ENCODE assay signal across 8 cellular contexts in the genomic region with DNA sequence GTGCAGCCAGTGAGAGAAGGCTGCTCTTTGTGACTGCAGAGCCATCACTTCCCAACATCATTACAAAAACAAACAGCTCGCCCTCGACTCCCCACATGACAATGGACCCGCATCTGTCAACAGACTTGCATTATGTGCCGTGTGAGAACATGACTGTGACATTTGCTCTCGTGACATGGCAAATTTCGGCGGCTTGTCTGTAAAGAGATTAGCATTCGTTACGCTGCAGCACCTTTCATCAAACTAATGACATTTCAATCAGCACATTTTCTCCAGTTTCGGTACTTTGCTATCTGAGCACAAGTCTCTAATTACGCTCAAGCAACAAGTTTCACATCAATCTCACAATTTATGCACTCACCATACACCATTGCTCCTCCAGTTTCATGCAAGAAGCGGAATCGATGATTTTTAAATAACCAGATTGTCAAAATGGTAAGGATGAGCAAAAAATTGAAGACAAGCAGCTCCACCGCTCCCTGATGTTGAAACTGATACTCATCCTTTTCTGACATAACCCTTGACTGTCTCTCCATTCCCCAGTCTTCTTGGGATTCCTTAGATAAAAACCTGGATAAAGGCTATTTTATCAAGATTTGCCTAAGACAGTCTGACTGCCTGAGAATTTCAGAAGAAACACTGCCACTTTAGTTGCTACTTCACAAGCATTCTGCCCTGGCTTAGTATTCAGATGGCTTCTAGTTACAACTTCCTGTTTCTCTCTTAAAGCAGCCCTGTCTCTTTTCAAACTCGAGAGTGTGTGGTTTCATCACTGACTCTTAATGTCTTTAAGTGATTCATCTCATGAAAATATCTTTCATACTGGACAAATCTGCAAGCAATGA. TPM values are rescaled to one million over a fixed set of nuclear protein-coding genes. Genes with fewer than 3 reads are reported as not detected.
DNase-seq lines count a peak whose midpoint lies in the region; ATAC-seq, FAIRE-seq and TF ChIP-seq lines count a peak whose summit lies in the region.

TSS of gene SLC9A9 (minus strand) at position 682 of the 845 bp plus-strand sequence. CDS start at position 536, 146 bp downstream.

- H3K4me1 ChIP-seq in OCI-LY1 (ENCODE audit: insufficient read depth, low read length, severe bottlenecking) = peaks cover 20% of the 10 kb centered on the region

- H3K4me1 Mint-ChIP-seq in activated naive CD4-positive, alpha-beta T cell treated with anti-CD3 and anti-CD28 coated beads, Interleukin-2, amount 10 ng/mL, durations not matched to agents 7 days and 5 days = peaks cover 54% of the 10 kb centered on the region
- H3K4me1 Mint-ChIP-seq in neural crest cell = peaks cover 19% of the 10 kb centered on the region

- H3K4me3 Mint-ChIP-seq in activated naive CD4-positive, alpha-beta T cell treated with anti-CD3 and anti-CD28 coated beads, Interleukin-2, amount 10 ng/mL, durations not matched to agents 7 days and 5 days = peak within 1 kb of the TSS; percentile 89
- H3K4me3 Mint-ChIP-seq in neural crest cell = peak within 1 kb of the TSS; percentile 78

- H2AFZ ChIP-seq in OCI-LY1 (ENCODE audit: low read length) = peak within 1 kb of the TSS; percentile 94

- H3K27me3 Mint-ChIP-seq in activated naive CD4-positive, alpha-beta T cell treated with anti-CD3 and anti-CD28 coated beads, Interleukin-2, amount 10 ng/mL, durations not matched to agents 7 days and 5 days = no peaks in the 10 kb centered on the region
- peaks cover 11% of the 10 kb centered on the region for H3K27me3 Mint-ChIP-seq in neural crest cell (ENCODE audit: low read depth)

- peak; percentile 95 for ATAC-seq in HG03175 (IDR thresholded peaks at IDR 0.05; ENCODE audit: unreplicated experiment)

- peak within 1 kb of the TSS; percentile 92 for H3K4me2 ChIP-seq in OCI-LY1 (ENCODE audit: low read length)

- CTCF ChIA-PET in activated naive CD4-positive, alpha-beta T cell treated with anti-CD3 and anti-CD28 coated beads, Interleukin-2, amount 10 ng/mL, durations not matched to agents 7 days and 5 days (lab: Charles Lee) = no interaction called here

- H3K36me3 ChIP-seq in OCI-LY1 (ENCODE audit: insufficient read depth, low read length) = no peaks in the 10 kb centered on the region

- H3K4me3 ChIP-seq in OCI-LY1 (ENCODE audit: low read depth, low read length, poor library complexity, severe bottlenecking) = peak within 1 kb of the TSS; percentile 71

- H3K9ac ChIP-seq in OCI-LY1 (ENCODE audit: low read length) = peak within 1 kb of the TSS; percentile 68

- no peaks in the 10 kb centered on the region for H3K9me3 Mint-ChIP-seq in activated naive CD4-positive, alpha-beta T cell treated with anti-CD3 and anti-CD28 coated beads, Interleukin-2, amount 10 ng/mL, durations not matched to agents 7 days and 5 days
- H3K9me3 Mint-ChIP-seq in neural crest cell = no peaks in the 10 kb centered on the region

- no peaks in the 10 kb centered on the region for H4K20me1 ChIP-seq in OCI-LY1 (ENCODE audit: insufficient read depth, low read length)

- no peaks in the 10 kb centered on the region for H3K79me2 ChIP-seq in OCI-LY1 (ENCODE audit: insufficient read depth, low read length)

- H3K36me3 Mint-ChIP-seq in activated naive CD4-positive, alpha-beta T cell treated with anti-CD3 and anti-CD28 coated beads, Interleukin-2, amount 10 ng/mL, durations not matched to agents 7 days and 5 days = peaks cover 3% of the 10 kb centered on the region
- H3K36me3 Mint-ChIP-seq in neural crest cell (ENCODE audit: low read depth) = no peaks in the 10 kb centered on the region

- H3K27ac ChIP-seq in OCI-LY1 (ENCODE audit: low read depth, low read length, poor library complexity, severe bottlenecking) = no peak within 1 kb of the TSS

- DNase-seq in COLO668 (lab: John Stamatoyannopoulos, UW; ENCODE audit: unreplicated experiment) (peak; percentile 36), GM19238 (ENCODE audit: insufficient read length, low spot score) (peak; percentile 23), frontal cortex (ENCODE audit: low spot score in 2 of 2) (peak; percentile 15 to 16), neural crest cell (ENCODE audit: low read depth, low spot score) (peak; percentile 8), NCI-H1694 treated with DMSO at 0.1 percent for 48 hours (lab: John Stamatoyannopoulos, UW) (no peak)
- DNase-seq in activated naive CD4-positive, alpha-beta T cell treated with anti-CD3 and anti-CD28 coated beads, Interleukin-2, amount 10 ng/mL, durations not matched to agents 7 days and 5 days = peak; percentile 53

- H3K27me3 ChIP-seq in OCI-LY1 (ENCODE audit: insufficient read depth, low read length) = no peaks in the 10 kb centered on the region

- H3F3A ChIP-seq in OCI-LY1 (ENCODE audit: insufficient read depth, low read length) = no peaks in the 10 kb centered on the region

- no peaks in the 10 kb centered on the region for H3K9me2 ChIP-seq in OCI-LY1 (ENCODE audit: low read depth, low read length)

- H3K9me3 ChIP-seq in OCI-LY1 (ENCODE audit: low read length) = no peaks in the 10 kb centered on the region

- no peak for FAIRE-seq in frontal cortex (lab: Jason Lieb, UNC)

- no peak for TF ChIP-seq CTCF in OCI-LY1 (IDR thresholded peaks at IDR 0.05; ENCODE audit: low read length)
- TF ChIP-seq CTCF in neural crest cell (conservative IDR thresholded peaks at IDR 0.05) = no peak

- H3K27ac Mint-ChIP-seq in activated naive CD4-positive, alpha-beta T cell treated with anti-CD3 and anti-CD28 coated beads, Interleukin-2, amount 10 ng/mL, durations not matched to agents 7 days and 5 days = peak within 1 kb of the TSS; percentile 93
- peak within 1 kb of the TSS; percentile 12 for H3K27ac Mint-ChIP-seq in neural crest cell (ENCODE audit: unreplicated experiment)

RNA-seq across cellular contexts. Expression of gene SLC9A9, which starts in this region (rescaled TPM):
- total RNA-seq in frontal cortex = 4.9 TPM
- total RNA-seq in neural crest cell = 0.56 and 1.6 TPM in 2 replicates
